Comparison of ENCODE assay signal across 37 cellular contexts in the genomic region with DNA sequence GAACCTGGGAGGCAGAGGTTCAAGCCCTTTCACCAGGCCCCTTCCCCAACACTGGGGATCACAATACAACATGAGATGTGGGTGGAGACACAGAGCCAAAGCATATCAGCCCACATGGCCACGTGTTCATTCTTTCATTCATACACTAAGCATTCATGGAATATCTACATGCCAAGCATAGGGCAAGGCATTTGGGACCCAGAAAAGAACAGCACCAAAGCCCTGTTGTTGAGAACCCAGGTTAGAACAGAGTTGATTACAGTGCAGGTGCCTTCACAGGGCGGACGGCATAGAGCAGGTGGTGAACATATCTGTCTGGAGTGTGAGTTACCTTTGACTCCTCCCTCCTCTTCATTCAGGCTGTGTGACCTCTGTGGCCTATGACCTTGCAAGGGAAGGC.
DNase-seq lines count a peak whose midpoint lies in the region; FAIRE-seq and TF ChIP-seq lines count a peak whose summit lies in the region.
"Had no signal": no experiment of that assay in that cellular context is flagged by ENCODE, and none has a peak within 500 bp of the region (broad histone marks: within the 10 kb centered on the region; RNA-seq: fewer than 3 reads in every experiment).

No MANE protein-coding gene starts in this region.

- H2BK15ac ChIP-seq in H9 (ENCODE audit: low read depth, low read length): no peak overlapping the region
- H2BK15ac ChIP-seq in H1 (ENCODE audit: low read length): no peak overlapping the region

- H2BK5ac ChIP-seq in H9 (ENCODE audit: insufficient read length, low read length) (no peak overlapping the region), H1 (ENCODE audit: low read depth, low read length) (0 out of 2 replicates have a peak overlapping the region, but pooled peaks have one; percentile 35)

- H2AFZ ChIP-seq in H9 (ENCODE audit: low read length): no peak overlapping the region
- H2AFZ ChIP-seq in H1 (ENCODE audit: low read length): no peak overlapping the region

- H3K4me3 Mint-ChIP-seq in H9 (no peak overlapping the region), endodermal cell (no peak overlapping the region)
- H3K4me3 Mint-ChIP-seq: B cell; CD14-positive monocyte; CD4-positive, alpha-beta memory T cell; CD4-positive, alpha-beta T cell; CD4-positive, CD25-positive, alpha-beta regulatory T cell; CD8-positive, alpha-beta memory T cell; CD8-positive, alpha-beta T cell had no signal

- FAIRE-seq in H1 (lab: Jason Lieb, UNC): no peak
- FAIRE-seq: A204.1, A549, D721Med had no signal

- no CpG with 5 or more reads among the region's 3 CpGs for WGBS in H9 (ENCODE audit: extremely low coverage, insufficient read length, low lambda C conversion rate)
- 95% methylated on average over 3 of the region's 3 CpGs; no CpG with 5 or more reads in 1 of the 2 experiments for WGBS in H1 (ENCODE audit: extremely low coverage in 1 of 2, insufficient coverage in 1 of 2, insufficient read length in 1 of 2, insufficient replicate concordance in 2 of 2, low coverage in 1 of 2, low lambda C conversion rate in 2 of 2, missing lambda C conversion rate in 1 of 2), 2 experiments
- WGBS in endodermal cell (ENCODE audit: insufficient coverage in 1 of 2, insufficient read length in 1 of 2), 2 experiments: 96 to 100% methylated on average over 1 to 3 of the region's 3 CpGs

- TF ChIP-seq RAD21 in H1 (IDR thresholded peaks at IDR 0.05 in 1 of 2, conservative IDR thresholded peaks at IDR 0.05 in 1 of 2; ENCODE audit: low read depth in 2 of 2, low read length in 2 of 2): no peak

- H3K18ac ChIP-seq in H9 (ENCODE audit: insufficient read length, low read depth, low read length) (no peak overlapping the region), H1 (ENCODE audit: extremely low read depth, low read length) (no peak overlapping the region; the same call in 1 of the 2 replicates)

- H3K4me1 Mint-ChIP-seq in H9 (no peaks in the 10 kb centered on the region), endodermal cell (peaks cover 8% of the 10 kb centered on the region)
- H3K4me1 Mint-ChIP-seq: B cell; CD14-positive monocyte; CD4-positive, CD25-positive, alpha-beta regulatory T cell had no signal

- DNase-seq in H9 (no peak), H1 (ENCODE audit: low read depth in 1 of 2, low spot score in 2 of 2) (no peak), endodermal cell (peak; percentile 36), A172 (ENCODE audit: low spot score) (no peak), head of caudate nucleus (no peak), NCI-H345 (lab: John Stamatoyannopoulos, UW) (no peak)
- no peak for DNase-seq in stimulated activated CD4-positive, alpha-beta T cell treated with anti-CD3 and anti-CD28 coated beads, Interleukin-4, amount 100 ng/mL, for 1 hour
- DNase-seq: 8988T; ACHN; AML-193; BE2C; C1 segment of cervical spinal cord; Caco-2; Calu3; CD4-positive, alpha-beta memory T cell; CD4-positive, alpha-beta T cell; CD4-positive, CD25-positive, alpha-beta regulatory T cell; CD8-positive, alpha-beta memory T cell; CD8-positive, alpha-beta T cell; COR-L47; DMS 273 treated with DMSO at 0.1 percent for 48 hours; DMS153; DMS53; DMS79; DMS79 treated with DMSO at 0.1 percent for 48 hours; DND-41; EL had no signal

- H2BK12ac ChIP-seq in H9 (ENCODE audit: insufficient read length, low read depth, low read length) (no peak overlapping the region), H1 (ENCODE audit: low read depth, low read length) (no peak overlapping the region)

- no peaks in the 10 kb centered on the region for H3K79me2 ChIP-seq in H9 (ENCODE audit: insufficient read depth, low read length)
- H3K79me2 ChIP-seq in H1 (ENCODE audit: control insufficient read depth in 1 of 2, insufficient read depth in 2 of 2, low read length in 2 of 2): no peaks in the 10 kb centered on the region

- H4K91ac ChIP-seq in H9 (ENCODE audit: insufficient read length, low read depth, low read length): no peak overlapping the region
- no peak overlapping the region for H4K91ac ChIP-seq in H1 (replicated peaks; ENCODE audit: insufficient read length, low read length)

- no peaks in the 10 kb centered on the region for H4K20me1 ChIP-seq in H9 (ENCODE audit: control insufficient read depth, insufficient read depth, insufficient read length)
- no peaks in the 10 kb centered on the region for H4K20me1 ChIP-seq in H1 (replicated peaks in 1 of 2; ENCODE audit: control insufficient read depth in 1 of 2, insufficient read depth in 2 of 2, low read length in 2 of 2)
- H4K20me1 ChIP-seq: BLaER1; BLaER1 treated with 17β-estradiol and CSF1 and Interleukin-3, amounts not matched to agents 10 nM and 100 nM had no signal

- no peaks in the 10 kb centered on the region for H3K9me3 Mint-ChIP-seq in H9
- H3K9me3 Mint-ChIP-seq in endodermal cell: peaks cover 2% of the 10 kb centered on the region
- H3K9me3 Mint-ChIP-seq: CD8-positive, alpha-beta memory T cell had no signal

- H3K27me3 Mint-ChIP-seq in H9 (ENCODE audit: low read depth) (no peaks in the 10 kb centered on the region; the same call in 1 of the 2 replicates), endodermal cell (ENCODE audit: insufficient read depth) (peaks cover 9% of the 10 kb centered on the region)
- H3K27me3 Mint-ChIP-seq: CD4-positive, alpha-beta memory T cell; CD8-positive, alpha-beta memory T cell had no signal

- H3K4me1 ChIP-seq in H9 (ENCODE audit: insufficient read depth, low read length) (no peaks in the 10 kb centered on the region), HEK293 (ENCODE audit: control insufficient read depth, insufficient read depth, low read length) (no peaks in the 10 kb centered on the region), H1 (replicated peaks in 1 of 4; ENCODE audit: control insufficient read depth in 3 of 4, insufficient read depth in 4 of 4, low read length in 3 of 4) (no peaks in the 10 kb centered on the region), endodermal cell (ENCODE audit: control insufficient read depth, insufficient read depth, low read length) (peaks cover 4% of the 10 kb centered on the region)
- H3K4me1 ChIP-seq: A549, BE2C had no signal

- no peak overlapping the region for H3K4ac ChIP-seq in H9 (ENCODE audit: low read depth, low read length)
- H3K4ac ChIP-seq in H1 (replicated peaks; ENCODE audit: insufficient read length, low read depth, low read length): no peak overlapping the region

- no peaks in the 10 kb centered on the region for H3K36me3 Mint-ChIP-seq in H9 (ENCODE audit: insufficient read depth in 1 of 3, low read depth in 3 of 3)
- H3K36me3 Mint-ChIP-seq in endodermal cell (ENCODE audit: low read depth): no peaks in the 10 kb centered on the region
- H3K36me3 Mint-ChIP-seq: CD14-positive monocyte; CD4-positive, alpha-beta memory T cell; CD4-positive, CD25-positive, alpha-beta regulatory T cell; CD8-positive, alpha-beta memory T cell; CD8-positive, alpha-beta T cell had no signal

- TF ChIP-seq CTCF in H9 (conservative IDR thresholded peaks at IDR 0.05) (no peak), HEK293 (tag by site-specific recombination; IDR thresholded peaks at IDR 0.05) (no peak), H1 (IDR thresholded peaks at IDR 0.05; ENCODE audit: control extremely low read depth in 1 of 3, insufficient read depth in 1 of 3, low read depth in 1 of 3, low read length in 3 of 3) (no peak), endodermal cell (conservative IDR thresholded peaks at IDR 0.05) (no peak)

- peak overlapping the region; percentile 37; the same call in 1 of the 2 replicates for H3K14ac ChIP-seq in H9 (ENCODE audit: insufficient read depth, low read length)
- no peak overlapping the region for H3K14ac ChIP-seq in H1 (ENCODE audit: insufficient read length)

- H3K4me2 ChIP-seq in H9 (ENCODE audit: insufficient read depth, insufficient read length, low read length): no peak overlapping the region
- H3K4me2 ChIP-seq in H1 (ENCODE audit: insufficient read depth in 1 of 2, low read depth in 2 of 2, low read length in 2 of 2): no peak overlapping the region
- H3K4me2 ChIP-seq: A549, BLaER1 had no signal

- TF ChIP-seq POLR2A in H1 (IDR thresholded peaks at IDR 0.05; ENCODE audit: control extremely low read depth in 1 of 2, low read depth in 2 of 2, low read length in 2 of 2): no peak

- H2BK120ac ChIP-seq in H9 (ENCODE audit: low read depth, low read length, poor library complexity, severe bottlenecking) (no peak overlapping the region), H1 (replicated peaks; ENCODE audit: low read depth, low read length) (no peak overlapping the region)

- H3K4me3 ChIP-seq in HEK293 (ENCODE audit: low read depth, low read length) (no peak overlapping the region), H1 (ENCODE audit: extremely low read depth in 1 of 4, insufficient read depth in 2 of 4, low read depth in 3 of 4, low read length in 4 of 4) (no peak overlapping the region), endodermal cell (ENCODE audit: low read length) (no peak overlapping the region)
- H3K4me3 ChIP-seq: A549; BLaER1; BLaER1 treated with 17β-estradiol and CSF1 and Interleukin-3, amounts not matched to agents 10 nM and 100 nM had no signal

- no peak for TF ChIP-seq EP300 in H1 (IDR thresholded peaks at IDR 0.05; ENCODE audit: borderline replicate concordance in 1 of 2, low read depth in 2 of 2, low read length in 2 of 2)

- no peak overlapping the region for H4K8ac ChIP-seq in H9 (replicated peaks; ENCODE audit: insufficient read length, low read depth, low read length)
- no peak overlapping the region for H4K8ac ChIP-seq in H1 (ENCODE audit: extremely low read depth, insufficient read depth, low read length)

- intact Hi-C loops in head of caudate nucleus (cut with DNase I): no loop called here

- H3K27ac Mint-ChIP-seq in H9 (no peak overlapping the region), endodermal cell (no peak overlapping the region)
- H3K27ac Mint-ChIP-seq: B cell; CD4-positive, alpha-beta T cell; CD4-positive, CD25-positive, alpha-beta regulatory T cell; CD8-positive, alpha-beta T cell had no signal

- no peak overlapping the region for H4K5ac ChIP-seq in H9 (ENCODE audit: insufficient read length, low read depth, low read length)
- H4K5ac ChIP-seq in H1 (ENCODE audit: insufficient read length, low read depth, low read length): no peak overlapping the region

- H3K79me1 ChIP-seq in H9 (ENCODE audit: insufficient read depth, low read depth, low read length, poor library complexity, severe bottlenecking): no peaks in the 10 kb centered on the region
- no peaks in the 10 kb centered on the region for H3K79me1 ChIP-seq in H1 (ENCODE audit: low read depth, low read length)

- H3K23ac ChIP-seq in H9 (ENCODE audit: insufficient read length, low read depth, low read length) (no peak overlapping the region), H1 (ENCODE audit: insufficient read length) (no peak overlapping the region)

- H2AK5ac ChIP-seq in H9 (ENCODE audit: insufficient read length, low read length) (no peak overlapping the region), H1 (ENCODE audit: low read depth, low read length) (no peak overlapping the region)

- CTCF ChIA-PET in HEK293 (lab: Yijun Ruan, JAX): no interaction called here
- CTCF ChIA-PET in H1 (lab: Charles Lee; ENCODE audit: partially characterized antibody): interaction anchor here (0.7 kb wide), 1 partner anchor 193 kb away, joined by 3 read pairs; no protein-coding TSS in a partner anchor

- H3K27ac ChIP-seq in H9 (ENCODE audit: insufficient read length, low read depth, low read length): no peak overlapping the region
- no peak overlapping the region for H3K27ac ChIP-seq in HEK293 (ENCODE audit: extremely low read depth, low read depth, low read length)
- no peak overlapping the region for H3K27ac ChIP-seq in H1 (ENCODE audit: low read depth, low read length)
- no peak overlapping the region for H3K27ac ChIP-seq in endodermal cell (ENCODE audit: low read depth, low read length)
- H3K27ac ChIP-seq: 22Rv1; A549; BLaER1; BLaER1 treated with 17β-estradiol and CSF1 and Interleukin-3, amounts not matched to agents 10 nM and 100 nM; C4-2B had no signal

- H3T11ph ChIP-seq in H9 (ENCODE audit: low read length): no peak overlapping the region

- no peaks in the 10 kb centered on the region for H3K23me2 ChIP-seq in H9 (ENCODE audit: insufficient read length, low read depth, low read length, poor library complexity, severe bottlenecking)
- H3K23me2 ChIP-seq in H1 (ENCODE audit: low read depth, low read length): no peaks in the 10 kb centered on the region

- POLR2A ChIA-PET in HEK293 (lab: Yijun Ruan, JAX) (no interaction called here), H1 (lab: Charles Lee; ENCODE audit: partially characterized antibody) (no interaction called here)

- no peaks in the 10 kb centered on the region for H3K27me3 ChIP-seq in H9 (ENCODE audit: insufficient read depth, low read length)
- no peaks in the 10 kb centered on the region for H3K27me3 ChIP-seq in H1 (replicated peaks in 1 of 4; ENCODE audit: control insufficient read depth in 3 of 4, extremely low read depth in 1 of 4, insufficient read depth in 3 of 4, low read length in 3 of 4)
- H3K27me3 ChIP-seq in endodermal cell (ENCODE audit: control insufficient read depth, insufficient read depth, low read length, poor library complexity, severe bottlenecking): no peaks in the 10 kb centered on the region
- H3K27me3 ChIP-seq: BLaER1; BLaER1 treated with 17β-estradiol and CSF1 and Interleukin-3, amounts not matched to agents 10 nM and 100 nM had no signal

- H3K56ac ChIP-seq in H9 (ENCODE audit: insufficient read length, low read depth, low read length): no peak overlapping the region
- H3K56ac ChIP-seq in H1 (replicated peaks; ENCODE audit: insufficient read length, low read depth, low read length): no peak overlapping the region

- H3K9ac ChIP-seq in H9 (ENCODE audit: extremely low read depth, insufficient read length, low read length): no peak overlapping the region
- no peak overlapping the region for H3K9ac ChIP-seq in H1 (replicated peaks in 1 of 4; ENCODE audit: extremely low read depth in 1 of 4, low read depth in 3 of 4, low read length in 3 of 4)
- H3K9ac ChIP-seq in endodermal cell (ENCODE audit: extremely low read depth, low read length, poor library complexity, severe bottlenecking): no peak overlapping the region
- H3K9ac ChIP-seq: BLaER1; BLaER1 treated with 17β-estradiol and CSF1 and Interleukin-3, amounts not matched to agents 10 nM and 100 nM had no signal

- no peaks in the 10 kb centered on the region for H3K9me3 ChIP-seq in H9 (ENCODE audit: control insufficient read depth, low read depth, low read length)
- no peaks in the 10 kb centered on the region for H3K9me3 ChIP-seq in HEK293 (ENCODE audit: control insufficient read depth, insufficient read depth, low read depth, low read length)
- H3K9me3 ChIP-seq in H1 (ENCODE audit: insufficient read depth in 2 of 2, low read depth in 1 of 2, low read length in 1 of 2): no peaks in the 10 kb centered on the region
- no peaks in the 10 kb centered on the region for H3K9me3 ChIP-seq in endodermal cell (ENCODE audit: control insufficient read depth, low read length)
- H3K9me3 ChIP-seq: A549; BE2C; BLaER1; BLaER1 treated with 17β-estradiol and CSF1 and Interleukin-3, amounts not matched to agents 10 nM and 100 nM; Caco-2 had no signal

- H3K36me3 ChIP-seq in HEK293 (ENCODE audit: control insufficient read depth in 2 of 2, insufficient read depth in 1 of 2, low read length in 2 of 2) (no peaks in the 10 kb centered on the region), H1 (ENCODE audit: control insufficient read depth in 2 of 4, insufficient read depth in 4 of 4, low read length in 3 of 4) (no peaks in the 10 kb centered on the region), endodermal cell (ENCODE audit: control insufficient read depth, insufficient read depth, low read length) (no peaks in the 10 kb centered on the region)
- H3K36me3 ChIP-seq: BE2C; BLaER1; BLaER1 treated with 17β-estradiol and CSF1 and Interleukin-3, amounts not matched to agents 10 nM and 100 nM had no signal

- H2BK20ac ChIP-seq in H9 (ENCODE audit: low read depth, low read length, poor library complexity, severe bottlenecking) (no peak overlapping the region), H1 (ENCODE audit: low read length) (no peak overlapping the region)
